In the genomic region with DNA sequence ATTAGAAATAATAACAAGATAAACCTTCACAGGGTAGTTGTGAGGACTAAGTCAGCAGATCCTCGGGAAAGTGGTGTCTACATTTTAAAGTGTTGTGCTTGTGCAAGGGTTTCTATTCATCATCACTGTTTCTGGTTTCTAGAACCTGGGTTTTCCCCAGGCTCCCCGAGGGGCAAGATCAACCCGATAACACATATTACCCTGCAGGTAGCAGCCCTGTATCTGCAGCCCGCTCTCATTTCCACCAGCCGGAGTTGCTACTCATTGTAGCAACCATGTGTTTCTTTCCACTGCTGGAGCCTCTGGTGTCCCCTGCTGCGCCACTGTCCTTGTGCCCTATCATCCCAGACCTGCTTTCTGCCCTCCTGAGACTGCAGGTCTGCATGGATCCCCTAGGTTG, we compare ENCODE assay signal across 18 cellular contexts.
"Had no signal": no experiment of that assay in that cellular context is flagged by ENCODE, and none has a peak within 500 bp of the region (broad histone marks: within the 10 kb centered on the region; RNA-seq: fewer than 3 reads in every experiment).

No MANE protein-coding gene starts in this region.

- H3K27me3 ChIP-seq: dorsolateral prefrontal cortex, heart left ventricle, neutrophil, right lobe of liver had no signal

- H3K4me1 Mint-ChIP-seq: nephron progenitor cell had no signal

- DNase-seq: cortex of kidney; dorsolateral prefrontal cortex; effector CD8-positive, alpha-beta T cell; heart left ventricle; hippocampal formation; mesendoderm; naive thymus-derived CD4-positive, alpha-beta T cell; nephron progenitor cell; psoas muscle; retina; right lobe of liver; stimulated activated CD4-positive, alpha-beta T cell treated with anti-CD3 and anti-CD28 coated beads, Interleukin-4, amount 100 ng/mL, for 1 hour; stimulated activated naive CD4-positive, alpha-beta T cell treated with Interleukin-2 at 50 U/mL for 16 hours; trophoblast cell had no signal

- H3K4me3 ChIP-seq: dorsolateral prefrontal cortex, heart left ventricle, psoas muscle, right lobe of liver had no signal

- H3K27ac Mint-ChIP-seq: nephron progenitor cell had no signal

- H3K27ac ChIP-seq: dorsolateral prefrontal cortex, heart left ventricle, neutrophil, psoas muscle, right lobe of liver had no signal

- H3K36me3 ChIP-seq: right lobe of liver had no signal

- ATAC-seq: esophagus mucosa; heart left ventricle; naive thymus-derived CD4-positive, alpha-beta T cell; psoas muscle had no signal

- H3K27me3 Mint-ChIP-seq: naive thymus-derived CD4-positive, alpha-beta T cell had no signal

- H3K9me3 ChIP-seq: heart left ventricle, neutrophil, psoas muscle, right lobe of liver had no signal

- H3K4me1 ChIP-seq: heart left ventricle, psoas muscle had no signal

- H3K9me3 Mint-ChIP-seq: nephron progenitor cell had no signal

- FAIRE-seq: endometrium, frontal cortex had no signal

- H3K4me3 Mint-ChIP-seq: nephron progenitor cell had no signal
